In the genomic region with DNA sequence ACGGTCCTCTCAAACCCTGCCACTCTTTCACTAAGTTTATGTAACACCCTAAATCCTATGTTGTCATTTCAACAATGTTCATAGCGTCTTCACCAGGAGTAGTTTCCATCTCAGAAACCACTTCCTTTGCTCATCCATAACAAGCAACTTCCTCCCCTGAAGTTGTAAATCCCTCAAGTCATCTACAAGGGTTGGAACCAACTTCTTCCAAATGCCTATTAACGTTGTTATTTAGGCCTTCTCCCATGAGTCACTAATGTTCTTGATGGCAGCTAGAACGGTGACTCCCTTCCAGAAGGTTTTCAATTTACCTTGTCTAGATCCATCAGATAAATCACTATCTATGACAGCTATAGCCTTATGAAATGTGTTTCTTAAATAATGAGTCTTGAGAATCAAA, we compare ENCODE assay signal across 16 cellular contexts.
"Had no signal": no experiment of that assay in that cellular context is flagged by ENCODE, and none has a peak within 500 bp of the region (broad histone marks: within the 10 kb centered on the region; RNA-seq: fewer than 3 reads in every experiment).

No MANE protein-coding gene starts in this region.

- H3K27me3 ChIP-seq: colonic mucosa, hepatocyte, left lung, ovary, sigmoid colon, stomach had no signal

- H3K36me3 ChIP-seq: colonic mucosa, left lung, ovary, sigmoid colon, stomach had no signal

- H3K27ac ChIP-seq: colonic mucosa, hepatocyte, left lung, ovary, stomach had no signal

- ATAC-seq: activated CD4-positive, CD25-positive, alpha-beta regulatory T cell treated with anti-CD3 and anti-CD28 coated beads, Interleukin-2, amount 50 U/mL, for 24 hours; left lung; naive thymus-derived CD4-positive, alpha-beta T cell had no signal

- FAIRE-seq: endometrium, kidney had no signal

- H3K4me2 ChIP-seq: hepatocyte had no signal

- H3K4me3 ChIP-seq: colonic mucosa, hepatocyte, left lung, ovary, sigmoid colon, stomach had no signal

- DNase-seq: activated CD4-positive, alpha-beta T cell treated with anti-CD3 and anti-CD28 coated beads, Interleukin-2, amount 50 U/mL, for 1 hour; activated naive CD4-positive, alpha-beta T cell; activated naive CD8-positive, alpha-beta T cell treated with anti-CD3 and anti-CD28 coated beads, Interleukin-2, amount 10 ng/mL, durations not matched to agents 7 days and 5 days; central memory CD4-positive, alpha-beta T cell; colonic mucosa; kidney; left lung; mammary epithelial cell; naive thymus-derived CD4-positive, alpha-beta T cell; ovary; sigmoid colon; stimulated activated CD4-positive, alpha-beta T cell treated with anti-CD3 and anti-CD28 coated beads, Interleukin-1b, Interleukin-23, amount 100 ng/mL, for 48 hours; stomach had no signal

- H3K4me1 ChIP-seq: colonic mucosa had no signal

- H3K9me3 ChIP-seq: colonic mucosa, left lung, ovary, sigmoid colon, stomach had no signal

- H2AFZ ChIP-seq: hepatocyte had no signal
